ENCODE assay signal across 26 cellular contexts in the genomic region with DNA sequence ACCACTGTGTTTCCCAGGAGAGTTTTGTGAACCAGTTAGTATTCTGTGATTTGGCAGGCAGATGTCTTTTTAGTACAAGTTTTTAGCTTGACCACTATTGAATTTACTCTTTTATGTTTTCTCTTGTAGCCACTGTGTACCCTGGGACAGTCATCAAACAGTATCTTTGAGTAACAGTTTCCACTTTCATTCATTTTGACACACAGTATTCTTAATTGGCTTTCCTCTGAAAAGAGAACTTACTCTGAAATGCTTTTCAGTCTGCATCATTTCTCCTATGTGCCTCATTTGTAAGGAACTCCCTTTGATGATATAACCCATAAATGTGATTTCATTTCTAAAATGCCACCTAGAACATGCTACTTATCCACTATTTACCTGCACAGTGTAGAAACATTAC.
"Had no signal": no experiment of that assay in that cellular context is flagged by ENCODE, and none has a peak within 500 bp of the region (broad histone marks: within the 10 kb centered on the region; RNA-seq: fewer than 3 reads in every experiment).

No MANE protein-coding gene starts in this region.

- H3K27ac ChIP-seq: breast epithelium, SJSA1 had no signal

- H3K9me3 ChIP-seq: breast epithelium, SJSA1 had no signal

- H3K4me3 ChIP-seq: breast epithelium, SJSA1 had no signal

- H3K36me3 ChIP-seq: breast epithelium, SJSA1 had no signal

- H3K4me1 ChIP-seq: breast epithelium, SJSA1 had no signal

- DNase-seq: activated B cell treated with CpG ODN at 0.5 μM for 24 hours; activated CD4-positive, alpha-beta T cell treated with anti-CD3 and anti-CD28 coated beads for 1 hour; activated CD4-positive, alpha-beta T cell treated with anti-CD3 and anti-CD28 coated beads, Interleukin-2, amount 10 ng/mL, durations not matched to agents 24 days and 14 days; activated CD4-positive, alpha-beta T cell treated with anti-CD3 and anti-CD28 coated beads, Interleukin-2, amount 50 U/mL, for 48 hours; activated CD8-positive, alpha-beta memory T cell treated with anti-CD3 and anti-CD28 coated beads, Interleukin-2, amount 10 ng/mL, durations not matched to agents 7 days and 5 days; activated effector memory CD4-positive, alpha-beta T cell treated with anti-CD3 and anti-CD28 coated beads, Interleukin-2, amount 50 U/mL, for 16 hours; activated naive CD4-positive, alpha-beta T cell treated with Interleukin-2 at 50 U/mL for 16 hours; activated naive CD8-positive, alpha-beta T cell treated with anti-CD3 and anti-CD28 coated beads, Interleukin-2, amount 50 U/mL, for 24 hours; activated T-cell treated with anti-CD3 and anti-CD28 coated beads, Interleukin-2, amount 50 U/mL, for 4 hours; amygdala; caudate nucleus; NCI-H1092 treated with DMSO at 0.1 percent for 48 hours; NCI-H1417 treated with DMSO at 0.1 percent for 48 hours; NCI-H1694; NCI-H2029; NCI-H2107; NCI-H2171 treated with DMSO at 0.1 percent for 48 hours; NCI-H226; NCI-H510A; NCI-H526 treated with DMSO at 0.1 percent for 48 hours; NCI-H82; SHP77; T-helper 17 cell; T-helper 9 cell had no signal

- H3K27me3 ChIP-seq: breast epithelium, SJSA1 had no signal
